In genomic region chr9:90803860-90804593, GRCh38 we compare ENCODE assay signal across 14 cellular contexts. TPM values are rescaled to one million over a fixed set of nuclear protein-coding genes. Genes with fewer than 3 reads are reported as not detected.
DNase-seq lines count a peak whose midpoint lies in the region; FAIRE-seq and TF ChIP-seq lines count a peak whose summit lies in the region.
"Had no signal": no experiment of that assay in that cellular context is flagged by ENCODE, and none has a peak within 500 bp of the region (broad histone marks: within the 10 kb centered on the region; RNA-seq: fewer than 3 reads in every experiment).

No MANE protein-coding gene starts in this region.

- H3K36me3 ChIP-seq in muscle layer of colon (ENCODE audit: insufficient read depth, low read length) = no peaks in the 10 kb centered on the region

- CTCF ChIA-PET in MCF 10A (lab: Yijun Ruan, JAX) = interaction anchor here (0.6 kb wide), 1 partner anchor 1207 kb away, joined by 3 read pairs; no protein-coding TSS in a partner anchor

- no peaks in the 10 kb centered on the region for H3K4me1 ChIP-seq in muscle layer of colon (ENCODE audit: insufficient read depth, low read length)

- peaks cover 8% of the 10 kb centered on the region for H3K4me1 Mint-ChIP-seq in MCF 10A (ENCODE audit: insufficient read depth, unreplicated experiment)

- no peaks in the 10 kb centered on the region for H3K36me3 Mint-ChIP-seq in MCF 10A (ENCODE audit: insufficient read depth, unreplicated experiment)
- H3K36me3 Mint-ChIP-seq: activated naive CD8-positive, alpha-beta T cell treated with anti-CD3 and anti-CD28 coated beads, Interleukin-2, amount 10 ng/mL, durations not matched to agents 7 days and 5 days had no signal

- no peaks in the 10 kb centered on the region for H3K9me3 ChIP-seq in muscle layer of colon (ENCODE audit: low read length)

- peaks cover 6% of the 10 kb centered on the region for H3K27me3 Mint-ChIP-seq in MCF 10A (ENCODE audit: insufficient read depth, unreplicated experiment)

- H3K4me3 ChIP-seq in muscle layer of colon (ENCODE audit: low read depth in 1 of 2, low read length in 2 of 2) = no peak overlapping the region

- POLR2A ChIA-PET in MCF 10A (lab: Yijun Ruan, JAX) = interaction anchor here (0.6 kb wide), 1 partner anchor 379 kb away, joined by 3 read pairs; no protein-coding TSS in a partner anchor

- no peak for TF ChIP-seq CTCF in MCF 10A (IDR thresholded peaks at IDR 0.05; ENCODE audit: unreplicated experiment)

- no TSS peak for BruUV-seq in MCF 10A (replicated peaks; lab: Mats Ljungman, UMichigan)

- H3K27me3 ChIP-seq in muscle layer of colon (ENCODE audit: control insufficient read depth in 1 of 2, insufficient read depth in 2 of 2, low read length in 2 of 2) = peaks cover 5 to 15% of the 10 kb centered on the region in 2 donors

- H3K9ac ChIP-seq in muscle layer of colon (ENCODE audit: low read length) = no peak overlapping the region

- FAIRE-seq in GM19239 (lab: Jason Lieb, UNC) = peak; percentile 94
- FAIRE-seq: HepG2 had no signal

- H3K9me3 Mint-ChIP-seq in MCF 10A (ENCODE audit: unreplicated experiment) = no peaks in the 10 kb centered on the region
- H3K9me3 Mint-ChIP-seq: activated naive CD8-positive, alpha-beta T cell treated with anti-CD3 and anti-CD28 coated beads, Interleukin-2, amount 10 ng/mL, durations not matched to agents 7 days and 5 days; T-helper 1 cell treated with Interleukin-12 subunit alpha and Interleukin-12 subunit beta and Interleukin-4 antibody, amounts not matched to agents 30 μg/mL and 1 μg/mL, for 36 hours had no signal

- H3K27ac Mint-ChIP-seq in MCF 10A (ENCODE audit: low read depth, unreplicated experiment) = no peak overlapping the region
- H3K27ac Mint-ChIP-seq: activated naive CD8-positive, alpha-beta T cell treated with anti-CD3 and anti-CD28 coated beads, Interleukin-2, amount 10 ng/mL, durations not matched to agents 7 days and 5 days; T-helper 1 cell treated with Interleukin-12 subunit alpha and Interleukin-12 subunit beta and Interleukin-4 antibody, amounts not matched to agents 30 μg/mL and 1 μg/mL, for 36 hours had no signal

- intact Hi-C loops in MCF 10A (cut with micrococcal nuclease) = no loop called here

- H3K4me3 Mint-ChIP-seq in MCF 10A (ENCODE audit: unreplicated experiment) = no peak overlapping the region
- H3K4me3 Mint-ChIP-seq: activated naive CD8-positive, alpha-beta T cell treated with anti-CD3 and anti-CD28 coated beads, Interleukin-2, amount 10 ng/mL, durations not matched to agents 7 days and 5 days; T-helper 1 cell treated with Interleukin-12 subunit alpha and Interleukin-12 subunit beta and Interleukin-4 antibody, amounts not matched to agents 30 μg/mL and 1 μg/mL, for 36 hours had no signal

- DNase-seq in DMS 273 (lab: John Stamatoyannopoulos, UW; ENCODE audit: unreplicated experiment) (peak; percentile 51), GM19239 (ENCODE audit: insufficient read length, low spot score) (no peak), OCI-M1 (lab: John Stamatoyannopoulos, UW) (peak; percentile 68), GM19240 (ENCODE audit: insufficient read length, low spot score) (no peak), OCI-M2 (lab: John Stamatoyannopoulos, UW; ENCODE audit: unreplicated experiment) (no peak), MCF 10A (ENCODE audit: unreplicated experiment) (no peak)
- DNase-seq in stimulated activated CD4-positive, alpha-beta T cell treated with anti-CD3 and anti-CD28 coated beads, Interleukin-2, amount 100 ng/mL, for 48 hours = no peak
- DNase-seq: activated naive CD8-positive, alpha-beta T cell treated with anti-CD3 and anti-CD28 coated beads, Interleukin-2, amount 10 ng/mL, durations not matched to agents 7 days and 5 days; DND-41; NCI-H526 treated with DMSO at 0.1 percent for 48 hours; stimulated activated CD4-positive, alpha-beta T cell treated with anti-CD3 and anti-CD28 coated beads, Interleukin-12 subunit alpha, Interleukin-12 subunit beta, amount 100 ng/mL, for 4 hours had no signal

- peak overlapping the region; percentile 3 for H3K27ac ChIP-seq in muscle layer of colon (ENCODE audit: low read depth, low read length)

RNA-seq across cellular contexts. Expression of gene SYK, which starts 2.4 kb away (rescaled TPM):
- total RNA-seq in MCF 10A (2022) = 5.9 and 6.7 TPM in 2 replicates
- total RNA-seq: HepG2 had no signal

Comparison
In these comparisons a context has a peak if more than half of its experiments do, and no peak if none do; other contexts are left out.
1. DNase-seq: peak in DMS 273 (single experiment) and OCI-M1 (single experiment); none in GM19239 (single experiment), GM19240 (single experiment), stimulated activated CD4-positive, alpha-beta T cell treated with anti-CD3 and anti-CD28 coated beads, Interleukin-2, amount 100 ng/mL, for 48 hours (0 of 2), OCI-M2 (single experiment) and MCF 10A (single experiment).